20 cellular contexts compared by ENCODE assay signal in the genomic region with DNA sequence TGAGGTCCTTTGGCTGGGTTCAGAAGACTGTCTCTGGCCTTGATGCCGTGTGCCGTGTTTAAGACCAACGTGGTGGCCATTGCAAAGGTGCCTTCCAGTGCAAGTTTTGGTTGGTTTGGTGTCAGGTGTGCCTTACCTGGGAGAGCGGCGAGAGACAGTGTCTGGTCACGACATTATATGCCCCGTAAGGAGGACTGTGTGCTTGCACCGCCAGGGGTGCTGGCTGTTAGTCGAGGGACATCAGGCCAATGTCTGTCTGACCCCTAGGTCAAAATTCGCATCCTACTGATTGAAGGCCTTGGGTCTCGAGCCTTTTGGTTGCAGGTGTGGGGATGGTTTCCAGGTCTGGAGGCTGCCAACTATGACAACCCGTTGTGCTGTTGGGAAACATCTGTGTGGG.
DNase-seq lines count a peak whose midpoint lies in the region; ATAC-seq and TF ChIP-seq lines count a peak whose summit lies in the region.
"Had no signal": no experiment of that assay in that cellular context is flagged by ENCODE, and none has a peak within 500 bp of the region (broad histone marks: within the 10 kb centered on the region; RNA-seq: fewer than 3 reads in every experiment).

No MANE protein-coding gene starts in this region.

- no peak for TF ChIP-seq EP300 in sigmoid colon (IDR thresholded peaks at IDR 0.05)

- no peaks in the 10 kb centered on the region for H4K20me1 ChIP-seq in BLaER1 treated with 17β-estradiol and CSF1 and Interleukin-3, amounts not matched to agents 10 nM and 100 nM

- no peak overlapping the region for H3K4me2 ChIP-seq in BLaER1 treated with 17β-estradiol and CSF1 and Interleukin-3, amounts not matched to agents 10 nM and 100 nM
- H3K4me2 ChIP-seq: KMS-11, PC-9 had no signal

- peaks cover 100% of the 10 kb centered on the region in 11 experiments for H3K36me3 ChIP-seq in BLaER1 treated with 17β-estradiol and CSF1 and Interleukin-3, amounts not matched to agents 10 nM and 100 nM
- peaks cover 100% of the 10 kb centered on the region for H3K36me3 ChIP-seq in adipocyte (ENCODE audit: control insufficient read depth, insufficient read depth, low read length, severe bottlenecking)
- H3K36me3 ChIP-seq in sigmoid colon: peaks cover 56 to 100% (median 97%) of the 10 kb centered on the region in 4 donors

- peaks cover 100% of the 10 kb centered on the region in 11 experiments for H3K9me3 ChIP-seq in BLaER1 treated with 17β-estradiol and CSF1 and Interleukin-3, amounts not matched to agents 10 nM and 100 nM (replicated peaks in 1 of 11)
- H3K9me3 ChIP-seq in adipocyte (ENCODE audit: control insufficient read depth, low read length) (peaks cover 100% of the 10 kb centered on the region), iPS-18c (ENCODE audit: control insufficient read depth, insufficient read depth, low read length) (peaks cover 58% of the 10 kb centered on the region), sigmoid colon (peaks cover 91 to 100% (median 98%) of the 10 kb centered on the region in 4 donors)

- no peak for DNase-seq in adipocyte (ENCODE audit: low read depth)
- peak; percentile 41 for DNase-seq in sigmoid colon
- no peak for DNase-seq in DMS79 (lab: John Stamatoyannopoulos, UW)
- no peak for DNase-seq in GM19240 (ENCODE audit: insufficient read length, low spot score)
- DNase-seq: BE2C; CD8-positive, alpha-beta memory T cell; DMS53; H9; MV-4-11; NCI-H187 treated with DMSO at 0.1 percent for 48 hours; NCI-H345; NCI-H524 treated with DMSO at 0.1 percent for 48 hours; PC-9; SJCRH30 had no signal

- ATAC-seq in HG03039 (IDR thresholded peaks at IDR 0.05; ENCODE audit: unreplicated experiment) (no peak), GM21381 (IDR thresholded peaks at IDR 0.05; ENCODE audit: unreplicated experiment) (no peak)

- no peak for TF ChIP-seq POLR2A in sigmoid colon (IDR thresholded peaks at IDR 0.05)

- H3K27ac ChIP-seq in BLaER1 treated with 17β-estradiol and CSF1 and Interleukin-3, amounts not matched to agents 10 nM and 100 nM: no peak overlapping the region
- H3K27ac ChIP-seq in sigmoid colon: no peak overlapping the region
- H3K27ac ChIP-seq: KMS-11, PC-9, RWPE1, SJCRH30 had no signal

- intact Hi-C loops in sigmoid colon (cut with DNase I): no loop called here

- H3K4me1 ChIP-seq in BLaER1 treated with 17β-estradiol and CSF1 and Interleukin-3, amounts not matched to agents 10 nM and 100 nM: no peaks in the 10 kb centered on the region
- no peaks in the 10 kb centered on the region for H3K4me1 ChIP-seq in adipocyte (ENCODE audit: control insufficient read depth, insufficient read depth, low read length)
- no peaks in the 10 kb centered on the region for H3K4me1 ChIP-seq in sigmoid colon
- H3K4me1 ChIP-seq: BE2C, SJCRH30 had no signal

- H3K27me3 ChIP-seq in BLaER1 treated with 17β-estradiol and CSF1 and Interleukin-3, amounts not matched to agents 10 nM and 100 nM: no peaks in the 10 kb centered on the region
- H3K27me3 ChIP-seq in adipocyte (replicated peaks; ENCODE audit: control insufficient read depth, insufficient read depth, low read length) (no peaks in the 10 kb centered on the region), sigmoid colon (no peaks in the 10 kb centered on the region)
- H3K27me3 ChIP-seq: BE2C, SJCRH30 had no signal

- peak overlapping the region in 7 of 10 experiments; percentile 13 to 45 (median 36); a peak in 9 of 20 replicates for H3K4me3 ChIP-seq in BLaER1 treated with 17β-estradiol and CSF1 and Interleukin-3, amounts not matched to agents 10 nM and 100 nM
- H3K4me3 ChIP-seq in adipocyte (ENCODE audit: low read length) (peak overlapping the region; percentile 45), iPS-18c (ENCODE audit: insufficient read depth, low read depth, low read length) (0 out of 2 replicates have a peak overlapping the region, but pooled peaks have one; percentile 9), sigmoid colon (no peak overlapping the region)
- H3K4me3 ChIP-seq: PC-9, SJCRH30 had no signal

- H3K9ac ChIP-seq in BLaER1 treated with 17β-estradiol and CSF1 and Interleukin-3, amounts not matched to agents 10 nM and 100 nM: no peak overlapping the region
- H3K9ac ChIP-seq in adipocyte (ENCODE audit: low read length): no peak overlapping the region
- H3K9ac ChIP-seq: KMS-11 had no signal

- TF ChIP-seq CTCF in sigmoid colon (IDR thresholded peaks at IDR 0.05): no peak

- WGBS in sigmoid colon, 2 donors: 88 to 90% methylated on average over 12 of the region's 12 CpGs

Comparison
In these comparisons a context has a peak if more than half of its experiments do, and no peak if none do; other contexts are left out.
1. H3K4me3 ChIP-seq: peak in BLaER1 treated with 17β-estradiol and CSF1 and Interleukin-3, amounts not matched to agents 10 nM and 100 nM (7 of 10), adipocyte (single experiment) and iPS-18c (single experiment); none in sigmoid colon (0 of 4).